Comparison of ENCODE assay signal across 26 cellular contexts in genomic region chr2:169946092-169946491, GRCh38.
"Had no signal": no experiment of that assay in that cellular context is flagged by ENCODE, and none has a peak within 500 bp of the region (broad histone marks: within the 10 kb centered on the region; RNA-seq: fewer than 3 reads in every experiment).

No MANE protein-coding gene starts in this region.

- ATAC-seq: activated CD4-positive, alpha-beta T cell treated with anti-CD3 and anti-CD28 coated beads for 36 hours; foreskin keratinocyte; gastroesophageal sphincter had no signal

- H3K4me3 Mint-ChIP-seq: activated CD4-positive, alpha-beta memory T cell treated with anti-CD3 and anti-CD28 coated beads, Interleukin-2, amount 10 ng/mL, durations not matched to agents 7 days and 5 days; activated CD4-positive, alpha-beta T cell treated with anti-CD3 and anti-CD28 coated beads for 36 hours; activated CD4-positive, alpha-beta T cell treated with anti-CD3 and anti-CD28 coated beads, Interleukin-2, amount 10 ng/mL, durations not matched to agents 24 days and 14 days; activated naive CD4-positive, alpha-beta T cell treated with anti-CD3 and anti-CD28 coated beads, Interleukin-2, amount 10 ng/mL, durations not matched to agents 7 days and 5 days; activated naive CD8-positive, alpha-beta T cell treated with anti-CD3 and anti-CD28 coated beads, Interleukin-2, amount 10 ng/mL, durations not matched to agents 7 days and 5 days; activated T-cell treated with anti-CD3 and anti-CD28 coated beads, Interleukin-2, amount 50 U/mL, for 24 hours; activated T-cell treated with anti-CD3 and anti-CD28 coated beads, Interleukin-2, amount 50 U/mL, for 72 hours; brain; dendritic cell treated with granulocyte-macrophage colony-stimulating factor and Interleukin-4, amounts not matched to agents 40 ng/mL and 50 ng/mL, for 4 days; endodermal cell had no signal

- H3K4me1 Mint-ChIP-seq: activated CD4-positive, alpha-beta memory T cell treated with anti-CD3 and anti-CD28 coated beads, Interleukin-2, amount 10 ng/mL, durations not matched to agents 7 days and 5 days; activated CD4-positive, alpha-beta T cell treated with anti-CD3 and anti-CD28 coated beads for 36 hours; activated naive CD4-positive, alpha-beta T cell treated with anti-CD3 and anti-CD28 coated beads, Interleukin-2, amount 10 ng/mL, durations not matched to agents 7 days and 5 days; brain had no signal

- DNase-seq: activated CD4-positive, alpha-beta memory T cell treated with anti-CD3 and anti-CD28 coated beads, Interleukin-2, amount 10 ng/mL, durations not matched to agents 7 days and 5 days; activated CD4-positive, alpha-beta T cell treated with anti-CD3 and anti-CD28 coated beads for 36 hours; activated CD4-positive, alpha-beta T cell treated with anti-CD3 and anti-CD28 coated beads, Interleukin-2, amount 10 ng/mL, durations not matched to agents 24 days and 14 days; activated CD4-positive, CD25-positive, alpha-beta regulatory T cell; activated CD4-positive, CD25-positive, alpha-beta regulatory T cell treated with anti-CD3 and anti-CD28 coated beads, Interleukin-2, amount 50 U/mL, for 72 hours; activated CD8-positive, alpha-beta memory T cell treated with anti-CD3 and anti-CD28 coated beads, Interleukin-2, amount 50 U/mL, for 48 hours; activated gamma-delta T cell; activated naive CD4-positive, alpha-beta T cell; activated naive CD4-positive, alpha-beta T cell treated with anti-CD3 and anti-CD28 coated beads, Interleukin-2, amount 10 ng/mL, durations not matched to agents 7 days and 5 days; activated naive CD8-positive, alpha-beta T cell treated with anti-CD3 and anti-CD28 coated beads, Interleukin-2, amount 10 ng/mL, durations not matched to agents 7 days and 5 days; activated T-cell treated with anti-CD3 and anti-CD28 coated beads for 4 hours; activated T-cell treated with anti-CD3 and anti-CD28 coated beads, Interleukin-2, amount 50 U/mL, for 24 hours; activated T-cell treated with anti-CD3 and anti-CD28 coated beads, Interleukin-2, amount 50 U/mL, for 72 hours; central memory CD4-positive, alpha-beta T cell; cerebellar nuclear complex; dorsolateral prefrontal cortex; effector memory CD4-positive, alpha-beta T cell; endodermal cell; erythroblast; foreskin keratinocyte; head of caudate nucleus; T-helper 2 cell had no signal

- H3K9me3 Mint-ChIP-seq: activated CD4-positive, alpha-beta memory T cell treated with anti-CD3 and anti-CD28 coated beads, Interleukin-2, amount 10 ng/mL, durations not matched to agents 7 days and 5 days; activated CD4-positive, alpha-beta T cell treated with anti-CD3 and anti-CD28 coated beads, Interleukin-2, amount 10 ng/mL, durations not matched to agents 24 days and 14 days; activated naive CD4-positive, alpha-beta T cell treated with anti-CD3 and anti-CD28 coated beads, Interleukin-2, amount 10 ng/mL, durations not matched to agents 7 days and 5 days; activated naive CD4-positive, alpha-beta T cell treated with anti-CD3 and anti-CD28 coated beads, Interleukin-2, amount 50 U/mL, for 72 hours; activated naive CD8-positive, alpha-beta T cell treated with anti-CD3 and anti-CD28 coated beads, Interleukin-2, amount 10 ng/mL, durations not matched to agents 7 days and 5 days; activated T-cell treated with anti-CD3 and anti-CD28 coated beads, Interleukin-2, amount 50 U/mL, for 24 hours; activated T-cell treated with anti-CD3 and anti-CD28 coated beads, Interleukin-2, amount 50 U/mL, for 72 hours; brain; dendritic cell treated with granulocyte-macrophage colony-stimulating factor and Interleukin-4, amounts not matched to agents 40 ng/mL and 50 ng/mL, for 4 days; endodermal cell had no signal

- H3K36me3 Mint-ChIP-seq: activated naive CD4-positive, alpha-beta T cell treated with anti-CD3 and anti-CD28 coated beads, Interleukin-2, amount 50 U/mL, for 72 hours had no signal

- H3K27me3 Mint-ChIP-seq: activated CD4-positive, alpha-beta memory T cell treated with anti-CD3 and anti-CD28 coated beads, Interleukin-2, amount 10 ng/mL, durations not matched to agents 7 days and 5 days; activated CD4-positive, alpha-beta T cell treated with anti-CD3 and anti-CD28 coated beads for 36 hours; activated CD4-positive, alpha-beta T cell treated with anti-CD3 and anti-CD28 coated beads, Interleukin-2, amount 10 ng/mL, durations not matched to agents 24 days and 14 days; activated naive CD4-positive, alpha-beta T cell treated with anti-CD3 and anti-CD28 coated beads, Interleukin-2, amount 10 ng/mL, durations not matched to agents 7 days and 5 days; activated naive CD8-positive, alpha-beta T cell treated with anti-CD3 and anti-CD28 coated beads, Interleukin-2, amount 10 ng/mL, durations not matched to agents 7 days and 5 days; activated T-cell treated with anti-CD3 and anti-CD28 coated beads, Interleukin-2, amount 50 U/mL, for 24 hours; brain; dendritic cell treated with granulocyte-macrophage colony-stimulating factor and Interleukin-4, amounts not matched to agents 40 ng/mL and 50 ng/mL, for 4 days had no signal

- H3K27ac Mint-ChIP-seq: activated CD4-positive, alpha-beta memory T cell treated with anti-CD3 and anti-CD28 coated beads, Interleukin-2, amount 10 ng/mL, durations not matched to agents 7 days and 5 days; activated CD4-positive, alpha-beta T cell treated with anti-CD3 and anti-CD28 coated beads for 36 hours; activated CD4-positive, alpha-beta T cell treated with anti-CD3 and anti-CD28 coated beads, Interleukin-2, amount 10 ng/mL, durations not matched to agents 24 days and 14 days; activated naive CD4-positive, alpha-beta T cell treated with anti-CD3 and anti-CD28 coated beads, Interleukin-2, amount 10 ng/mL, durations not matched to agents 7 days and 5 days; activated naive CD8-positive, alpha-beta T cell treated with anti-CD3 and anti-CD28 coated beads, Interleukin-2, amount 10 ng/mL, durations not matched to agents 7 days and 5 days; activated T-cell treated with anti-CD3 and anti-CD28 coated beads, Interleukin-2, amount 50 U/mL, for 24 hours; activated T-cell treated with anti-CD3 and anti-CD28 coated beads, Interleukin-2, amount 50 U/mL, for 72 hours; brain; dendritic cell treated with granulocyte-macrophage colony-stimulating factor and Interleukin-4, amounts not matched to agents 40 ng/mL and 50 ng/mL, for 4 days; endodermal cell had no signal
